In the genomic region with DNA sequence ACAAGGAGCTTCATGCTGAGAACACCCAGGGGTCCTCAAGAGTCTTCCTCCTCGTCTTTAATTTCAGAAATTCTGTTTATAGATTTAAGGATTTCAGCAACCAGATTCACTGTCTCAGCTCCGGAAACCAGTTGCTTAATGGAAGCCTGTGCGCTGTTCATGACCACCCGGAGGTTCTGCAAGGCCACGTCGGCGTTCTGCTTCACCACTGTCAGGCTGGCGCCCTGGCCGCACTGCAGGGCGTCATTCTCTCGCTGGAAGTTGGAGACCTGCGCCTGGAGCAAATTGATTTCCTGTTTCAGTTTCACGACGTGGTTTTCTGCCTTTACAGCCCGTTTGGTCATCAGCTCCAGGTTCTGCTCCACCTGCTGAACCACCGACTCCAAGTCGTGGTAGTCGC, we compare ENCODE assay signal across 9 cellular contexts. TPM values are rescaled to one million over a fixed set of nuclear protein-coding genes. Genes with fewer than 3 reads are reported as not detected.
"Had no signal": no experiment of that assay in that cellular context is flagged by ENCODE, and none has a peak within 500 bp of the region (broad histone marks: within the 10 kb centered on the region; RNA-seq: fewer than 3 reads in every experiment).

No MANE protein-coding gene starts in this region.

RNA-seq across cellular contexts. Expression of gene TNN, which starts 23.0 kb away (rescaled TPM):
- total RNA-seq: HepG2; IMR-90; M059J; NCI-H460; OCI-LY7; PC-3; T-cell; T-helper 2 cell treated with Interferon-gamma antibody and Interleukin-4, amounts not matched to agents 100 ng/mL and 5 ng/mL, for 36 hours had no signal
- polyA plus RNA-seq: HepG2, IMR-90, SK-N-SH had no signal
